Comparison of ENCODE assay signal across 8 cellular contexts in the genomic region with DNA sequence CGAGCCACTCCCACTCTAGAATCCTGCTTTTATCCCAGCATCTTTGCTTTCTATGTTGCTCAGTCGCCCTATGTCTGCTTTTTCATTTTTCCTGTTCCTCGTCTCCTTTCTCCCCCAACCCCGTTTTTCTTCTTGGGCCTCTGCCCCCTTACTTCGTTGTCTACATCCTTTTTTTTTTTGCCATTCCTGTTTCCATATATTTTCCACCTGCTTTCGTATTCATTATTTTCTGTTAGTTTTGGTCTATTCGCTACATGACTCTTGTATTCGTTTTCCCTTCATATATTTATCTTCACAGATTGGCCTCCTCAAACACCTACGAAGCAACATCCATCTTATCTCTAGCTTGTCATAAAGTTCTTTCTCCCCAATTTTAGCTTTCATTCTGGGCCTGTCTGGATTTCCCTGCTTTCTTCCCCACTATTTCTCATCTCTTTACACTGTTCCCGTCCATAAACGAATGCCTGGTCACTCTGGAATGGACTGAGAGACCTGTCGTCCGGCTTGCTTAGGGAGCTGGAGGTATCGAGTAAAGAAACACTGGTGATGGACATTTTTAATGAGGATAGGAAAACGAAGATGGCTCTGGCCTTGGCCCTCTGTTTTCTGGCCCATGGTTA. TPM values are rescaled to one million over a fixed set of nuclear protein-coding genes. Genes with fewer than 3 reads are reported as not detected.
DNase-seq lines count a peak whose midpoint lies in the region; ATAC-seq and TF ChIP-seq lines count a peak whose summit lies in the region.

No MANE protein-coding gene starts in this region.

- no peak overlapping the region for H3K23ac ChIP-seq in trophoblast cell (ENCODE audit: low read length)

- H3K27me3 ChIP-seq in RWPE2 (ENCODE audit: insufficient read depth, poor library complexity, severe bottlenecking) (no peaks in the 10 kb centered on the region), esophagus muscularis mucosa (no peaks in the 10 kb centered on the region), trophoblast cell (ENCODE audit: insufficient read depth, low read length) (no peaks in the 10 kb centered on the region)

- in situ Hi-C loops in G401 (cut with HindIII; ENCODE audit: low sequenced_read_pairs) = no loop called here

- H2BK12ac ChIP-seq in trophoblast cell (ENCODE audit: low read length) = no peak overlapping the region

- H2BK5ac ChIP-seq in trophoblast cell (ENCODE audit: low read depth, low read length, poor library complexity) = peak overlapping the region; percentile 71

- peak overlapping the region; percentile 26 for H2AK5ac ChIP-seq in trophoblast cell (ENCODE audit: low read length)

- H3K79me1 ChIP-seq in trophoblast cell (ENCODE audit: low read length) = peaks cover 7% of the 10 kb centered on the region

- peak; percentile 26 for DNase-seq in G401 (ENCODE audit: low spot score)
- DNase-seq in RWPE2 (ENCODE audit: low spot score) = no peak
- no peak for DNase-seq in esophagus muscularis mucosa (ENCODE audit: extremely low spot score)
- no peak for DNase-seq in trophoblast cell
- no peak for DNase-seq in NCI-H187 treated with DMSO at 0.1 percent for 48 hours (lab: John Stamatoyannopoulos, UW)
- no peak for DNase-seq in stimulated activated CD4-positive, alpha-beta T cell treated with anti-CD3 and anti-CD28 coated beads, Interleukin-15, amount 100 ng/mL, for 24 hours

- H3K9ac ChIP-seq in trophoblast cell (ENCODE audit: low read length) = peak overlapping the region; percentile 99

- H3K4me2 ChIP-seq in trophoblast cell (ENCODE audit: low read length) = peak overlapping the region; percentile 97

- H4K12ac ChIP-seq in trophoblast cell (ENCODE audit: low read depth, low read length) = peak overlapping the region; percentile 40

- peak overlapping the region; percentile 72 for H3K14ac ChIP-seq in trophoblast cell (ENCODE audit: low read length)

- peak overlapping the region; percentile 80 for H4K8ac ChIP-seq in trophoblast cell (ENCODE audit: low read depth, low read length)

- H3K79me2 ChIP-seq in trophoblast cell (ENCODE audit: control insufficient read depth, insufficient read depth, low read length, poor library complexity) = peaks cover 17% of the 10 kb centered on the region

- no peak for TF ChIP-seq EP300 in esophagus muscularis mucosa (IDR thresholded peaks at IDR 0.05)

- H2BK120ac ChIP-seq in trophoblast cell (ENCODE audit: insufficient read depth, low read length, poor library complexity) = peak overlapping the region; percentile 39

- H3K27ac ChIP-seq in RWPE2 (ENCODE audit: poor library complexity, severe bottlenecking) = peak overlapping the region; percentile 89
- H3K27ac ChIP-seq in esophagus muscularis mucosa (replicated peaks in 1 of 4) = peak overlapping the region; percentile 92 to 99 (median 96)
- peak overlapping the region; percentile 92 for H3K27ac ChIP-seq in trophoblast cell (ENCODE audit: low read depth, low read length)

- H3K18ac ChIP-seq in trophoblast cell (ENCODE audit: low read length) = peak overlapping the region; percentile 26

- 5% methylated on average over 15 of the region's 15 CpGs for WGBS in esophagus muscularis mucosa
- no CpG with 5 or more reads among the region's 15 CpGs for WGBS in trophoblast cell (ENCODE audit: extremely low coverage, insufficient coverage, insufficient read length)

- intact Hi-C loops in esophagus muscularis mucosa (cut with DNase I) = no loop called here

- peak overlapping the region; percentile 78 for H4K91ac ChIP-seq in trophoblast cell (ENCODE audit: low read depth, low read length)

- TF ChIP-seq CTCF in RWPE2 (IDR thresholded peaks at IDR 0.05; ENCODE audit: poor library complexity, severe bottlenecking) (no peak), esophagus muscularis mucosa (IDR thresholded peaks at IDR 0.05) (no peak)

- no peak for TF ChIP-seq POLR2A in esophagus muscularis mucosa (IDR thresholded peaks at IDR 0.05; ENCODE audit: low read depth)

- H3K36me3 ChIP-seq in RWPE2 (ENCODE audit: low read depth) (peaks cover 51% of the 10 kb centered on the region), esophagus muscularis mucosa (peaks cover 29 to 40% (median 36%) of the 10 kb centered on the region in 4 donors), trophoblast cell (ENCODE audit: control insufficient read depth in 1 of 2, insufficient read depth in 2 of 2, low read length in 2 of 2) (peaks cover 33 to 34% of the 10 kb centered on the region in 2 experiments)

- H3K9me3 ChIP-seq in RWPE2 (ENCODE audit: severe bottlenecking) (no peaks in the 10 kb centered on the region), esophagus muscularis mucosa (no peaks in the 10 kb centered on the region), trophoblast cell (ENCODE audit: insufficient read depth, low read depth, low read length) (no peaks in the 10 kb centered on the region)

- peak overlapping the region; percentile 75 for H3K4ac ChIP-seq in trophoblast cell (ENCODE audit: low read depth, low read length)

- H2AFZ ChIP-seq in trophoblast cell (ENCODE audit: insufficient read depth, low read length, poor library complexity) = peak overlapping the region; percentile 14

- H3K4me3 ChIP-seq in RWPE2 (ENCODE audit: severe bottlenecking) (peak overlapping the region; percentile 84), esophagus muscularis mucosa (peak overlapping the region; percentile 69 to 88 (median 77)), trophoblast cell (ENCODE audit: low read depth, low read length) (peak overlapping the region; percentile 92)

- no peak for ATAC-seq in RWPE2 (ENCODE audit: low read depth)
- no peak for ATAC-seq in GM21528 (IDR thresholded peaks at IDR 0.05; ENCODE audit: low FRiP score, unreplicated experiment)
- no peak for ATAC-seq in HG03354 (IDR thresholded peaks at IDR 0.05; ENCODE audit: poor library complexity, severe bottlenecking, unreplicated experiment)

- H3K4me1 ChIP-seq in RWPE2 (ENCODE audit: insufficient read depth, poor library complexity, severe bottlenecking) (peaks cover 12% of the 10 kb centered on the region), esophagus muscularis mucosa (peaks cover 15 to 32% (median 24%) of the 10 kb centered on the region in 4 donors), trophoblast cell (ENCODE audit: control insufficient read depth in 1 of 2, insufficient read depth in 2 of 2, low read length in 2 of 2) (peaks cover 4 to 7% of the 10 kb centered on the region in 2 experiments)

RNA-seq across cellular contexts. Expression of gene PRRC2A, which starts 0.9 kb away (rescaled TPM):
- total RNA-seq in G401 (2014; rRNA removed; shearing (Covaris generic)) = 62.1 and 62.4 TPM in 2 replicates
- total RNA-seq in esophagus muscularis mucosa = 100 to 1,000 TPM in 2 of 4 donors, 10 to 100 TPM in 2; 68.8 to 138 (median 89.2) TPM
- polyA plus RNA-seq in trophoblast cell (2013) = 98.0 and 98.6 TPM in 2 replicates

RNA-seq across cellular contexts. Expression of gene AIF1, which starts 6.4 kb away (rescaled TPM):
- total RNA-seq in G401 (2014; rRNA removed; shearing (Covaris generic)) = 36.6 and 57.5 TPM in 2 replicates
- 10 to 100 TPM in 3 of 4 donors, 1 to 10 TPM in 1; 9.4 to 41.9 (median 14.4) TPM for total RNA-seq in esophagus muscularis mucosa
- not detected in 2 replicates for polyA plus RNA-seq in trophoblast cell (2013)

RNA-seq across cellular contexts. Expression of gene NCR3, which starts 28.6 kb away (rescaled TPM):
- total RNA-seq in G401 (2014; rRNA removed; shearing (Covaris generic)) = not detected in 2 replicates
- total RNA-seq in esophagus muscularis mucosa = not detected
- polyA plus RNA-seq in trophoblast cell (2013) = not detected in 2 replicates

RNA-seq across cellular contexts. Expression of gene BAG6, which starts 31.0 kb away (rescaled TPM):
- 257 and 311 TPM in 2 replicates for total RNA-seq in G401 (2014; rRNA removed; shearing (Covaris generic))
- 100 to 1,000 TPM; 173 to 283 (median 217) TPM for total RNA-seq in esophagus muscularis mucosa
- polyA plus RNA-seq in trophoblast cell (2013) = 204 and 206 TPM in 2 replicates

RNA-seq across cellular contexts. Expression of gene APOM, which starts 34.3 kb away (rescaled TPM):
- 2.3 and 3.6 TPM in 2 replicates for total RNA-seq in G401 (2014; rRNA removed; shearing (Covaris generic))
- total RNA-seq in esophagus muscularis mucosa = 1 to 10 TPM; 1.5 to 3.3 (median 2.0) TPM
- polyA plus RNA-seq in trophoblast cell (2013) = 1.6 and 1.7 TPM in 2 replicates
